ENCODE assay signal across 16 cellular contexts in the genomic region with DNA sequence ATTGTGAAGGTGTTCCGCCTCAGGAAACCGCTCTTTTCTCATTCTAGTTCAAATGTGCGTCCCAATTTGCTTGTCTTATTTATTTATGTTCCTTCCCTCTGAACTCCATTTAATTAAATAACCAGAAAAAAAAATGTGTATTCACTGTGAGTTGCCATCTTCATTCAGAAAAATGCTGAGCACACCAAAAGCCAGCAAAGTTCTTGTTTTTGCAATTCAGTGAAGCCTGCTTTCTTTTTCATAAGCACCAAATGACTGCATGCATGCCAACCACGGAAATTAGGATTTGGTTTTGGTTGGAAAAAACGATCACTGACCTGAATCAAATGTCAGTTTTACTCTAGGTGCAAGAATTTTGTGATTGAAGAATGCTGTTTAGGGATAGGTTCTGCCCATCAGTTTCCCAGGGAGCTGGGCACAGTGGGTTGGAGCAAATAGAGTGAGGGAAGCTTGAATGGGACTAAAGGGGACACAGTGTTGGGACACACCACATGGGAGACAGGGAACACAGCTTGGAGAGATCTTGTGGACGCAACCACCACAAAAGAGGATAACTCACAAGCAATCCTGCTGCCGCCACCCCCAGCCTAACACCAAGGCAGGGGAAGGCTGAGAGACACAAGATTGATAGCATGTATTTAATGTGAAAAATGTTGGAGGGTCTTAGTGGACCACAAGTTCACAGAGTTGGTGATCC.
A peak's percentile ranks its signal among the peaks of the same experiment; 100 is the strongest.
DNase-seq lines count a peak whose midpoint lies in the region; ATAC-seq, FAIRE-seq and TF ChIP-seq lines count a peak whose summit lies in the region.
"Had no signal": no experiment of that assay in that cellular context is flagged by ENCODE, and none has a peak within 500 bp of the region (broad histone marks: within the 10 kb centered on the region; RNA-seq: fewer than 3 reads in every experiment).

No MANE protein-coding gene starts in this region.

- TF ChIP-seq RAD21 in A549 (conservative IDR thresholded peaks at IDR 0.05 in 1 of 2, IDR thresholded peaks at IDR 0.05 in 1 of 2) (no peak), K562 (CRISPR knock-in tag; conservative IDR thresholded peaks at IDR 0.05 in 1 of 2, IDR thresholded peaks at IDR 0.05 in 1 of 2) (no peak)

- H3K9me2 ChIP-seq in OCI-LY7 (ENCODE audit: insufficient read depth, low read length): no peaks in the 10 kb centered on the region

- POLR2A ChIA-PET in A549 (lab: Yijun Ruan, JAX) (no interaction called here), K562 (lab: Yijun Ruan, JAX) (interaction anchor here (0.7 kb wide), 1 partner anchor 437 kb away, joined by 3 read pairs; no protein-coding TSS in a partner anchor), OCI-LY7 (lab: Charles Lee) (no interaction called here)

- H3K4me1 ChIP-seq in A549 (peaks cover 6% of the 10 kb centered on the region; the same call in 1 of the 3 replicates), BLaER1 (peaks cover 16% of the 10 kb centered on the region), K562 (replicated peaks in 1 of 2; ENCODE audit: control insufficient read depth in 2 of 2, insufficient read depth in 2 of 2, low read length in 2 of 2) (no peaks in the 10 kb centered on the region), OCI-LY7 (ENCODE audit: insufficient read depth, low read length, poor library complexity, severe bottlenecking) (no peaks in the 10 kb centered on the region)

- H3K27me3 Mint-ChIP-seq in nephron (ENCODE audit: low read depth): peaks cover 12% of the 10 kb centered on the region

- H3K27me3 ChIP-seq in BLaER1: no peaks in the 10 kb centered on the region
- H3K27me3 ChIP-seq in K562 (ENCODE audit: control insufficient read depth in 2 of 2, insufficient read depth in 2 of 2, low read length in 2 of 2): peaks cover 47 to 70% of the 10 kb centered on the region in 2 experiments

- H3K27ac ChIP-seq in A549 (no peak overlapping the region), BLaER1 (no peak overlapping the region), K562 (ENCODE audit: extremely low read depth, low read depth, low read length) (no peak overlapping the region), OCI-LY7 (ENCODE audit: low read depth, low read length, poor library complexity, severe bottlenecking) (no peak overlapping the region)
- H3K27ac ChIP-seq: SK-N-MC had no signal

- intact Hi-C loops in K562 (cut with micrococcal nuclease): no loop called here
- intact Hi-C loops in OCI-LY7 (cut with micrococcal nuclease; ENCODE audit: unreplicated experiment): no loop called here

- no peak overlapping the region for H3K4me2 ChIP-seq in A549
- H3K4me2 ChIP-seq in BLaER1: peak overlapping the region; percentile 61; the same call in 1 of the 2 replicates
- no peak overlapping the region for H3K4me2 ChIP-seq in K562 (ENCODE audit: insufficient read depth, low read length)
- H3K4me2 ChIP-seq in OCI-LY7 (ENCODE audit: low read length): no peak overlapping the region

- peaks cover 8% of the 10 kb centered on the region for H3K9me3 Mint-ChIP-seq in nephron

- TF ChIP-seq POLR2A in A549 (IDR thresholded peaks at IDR 0.05; ENCODE audit: low read length): no peak
- TF ChIP-seq POLR2A in K562 (conservative IDR thresholded peaks at IDR 0.05): no peak

- H3K79me2 ChIP-seq in K562 (ENCODE audit: control insufficient read depth, insufficient read depth, low read length): no peaks in the 10 kb centered on the region
- H3K79me2 ChIP-seq in OCI-LY7 (ENCODE audit: insufficient read depth, low read depth, low read length): no peaks in the 10 kb centered on the region

- H3K9ac ChIP-seq in BLaER1 (no peak overlapping the region), K562 (ENCODE audit: insufficient read depth in 1 of 2, low read depth in 2 of 2, low read length in 2 of 2) (no peak overlapping the region)

- H3K9me1 ChIP-seq in K562 (ENCODE audit: control insufficient read depth, insufficient read depth, low read length): no peaks in the 10 kb centered on the region

- in situ Hi-C loops in K562 (cut with MboI): no loop called here

- CTCF ChIA-PET in A549 (lab: Yijun Ruan, JAX): interaction anchor here (1.2 kb wide), 1 partner anchor 40 kb away, joined by 3 read pairs; no protein-coding TSS in a partner anchor
- CTCF ChIA-PET in K562 (lab: Yijun Ruan, JAX; ENCODE audit: low intra/inter-chr PET ratio): interaction anchor here (0.5 kb wide), 1 partner anchor 418 kb away, joined by 3 read pairs; no protein-coding TSS in a partner anchor
- CTCF ChIA-PET in OCI-LY7 (lab: Charles Lee; ENCODE audit: unreplicated experiment): no interaction called here

- 64% methylated on average over 7 of the region's 7 CpGs for WGBS in A549 (ENCODE audit: missing lambda C conversion rate)
- WGBS in K562 (ENCODE audit: insufficient coverage, low coverage, missing lambda C conversion rate): 4% methylated on average over 7 of the region's 7 CpGs

- H3K36me3 ChIP-seq in BLaER1: no peaks in the 10 kb centered on the region
- H3K36me3 ChIP-seq in K562 (ENCODE audit: control insufficient read depth, insufficient read depth, low read length): no peaks in the 10 kb centered on the region
- H3K36me3 ChIP-seq in OCI-LY7 (ENCODE audit: insufficient read depth, low read length): no peaks in the 10 kb centered on the region

- TF ChIP-seq EP300 in A549 (IDR thresholded peaks at IDR 0.05) (no peak), K562 (IDR thresholded peaks at IDR 0.05; ENCODE audit: low read length) (no peak)

- peaks cover 18% of the 10 kb centered on the region for H3K4me1 Mint-ChIP-seq in nephron

- DNase-seq in A549 (ENCODE audit: low read depth in 1 of 2, low spot score in 1 of 2) (no peak), K562 (ENCODE audit: extremely low read depth in 1 of 4, low spot score in 3 of 4) (no peak), SKM-1 (lab: John Stamatoyannopoulos, UW; ENCODE audit: unreplicated experiment) (no peak), OCI-LY7 (ENCODE audit: low spot score) (no peak)
- DNase-seq: C1 segment of cervical spinal cord, HCEC 1CT, KBM-7, NCI-H1048, NCI-H146, NCI-H2081 treated with DMSO at 0.1 percent for 48 hours, NCI-H526, PC-3 had no signal

- TF ChIP-seq CTCF in A549 (IDR thresholded peaks at IDR 0.05) (no peak), K562 (IDR thresholded peaks at IDR 0.05 in 2 of 3, conservative IDR thresholded peaks at IDR 0.05 in 1 of 3; ENCODE audit: insufficient read depth in 2 of 3, low read depth in 1 of 3, low read length in 3 of 3) (no peak), nephron (IDR thresholded peaks at IDR 0.05; ENCODE audit: unreplicated experiment in 3 of 3) (no peak), OCI-LY7 (conservative IDR thresholded peaks at IDR 0.05; ENCODE audit: low read length) (no peak)

- no peak overlapping the region for H3K4me3 Mint-ChIP-seq in nephron

- BruUV-seq in K562 (replicated peaks; lab: Mats Ljungman, UMichigan): no TSS peak
- BruUV-seq in OCI-LY7 (replicated peaks; lab: Mats Ljungman, UMichigan): no TSS peak

- H4K20me1 ChIP-seq in BLaER1 (no peaks in the 10 kb centered on the region), K562 (replicated peaks; ENCODE audit: control insufficient read depth, insufficient read depth, low read length) (no peaks in the 10 kb centered on the region), OCI-LY7 (ENCODE audit: insufficient read depth, low read length) (no peaks in the 10 kb centered on the region)

- H2AFZ ChIP-seq in K562 (ENCODE audit: low read depth, low read length) (no peak overlapping the region), OCI-LY7 (ENCODE audit: low read length) (no peak overlapping the region)

- FAIRE-seq in A549 (lab: Jason Lieb, UNC): no peak
- FAIRE-seq in K562 (lab: Jason Lieb, UNC): no peak

- H3K9me3 ChIP-seq in A549 (no peaks in the 10 kb centered on the region), BLaER1 (no peaks in the 10 kb centered on the region), K562 (replicated peaks; ENCODE audit: control insufficient read depth, insufficient read depth, low read depth, low read length) (no peaks in the 10 kb centered on the region), OCI-LY7 (ENCODE audit: low read length) (no peaks in the 10 kb centered on the region)

- H3K27ac Mint-ChIP-seq in nephron: peak overlapping the region; percentile 30 to 70 (median 51)

- H3K36me3 Mint-ChIP-seq in nephron (ENCODE audit: low read depth): no peaks in the 10 kb centered on the region

- H3K4me3 ChIP-seq in A549 (no peak overlapping the region), BLaER1 (no peak overlapping the region), K562 (no peak overlapping the region), OCI-LY7 (ENCODE audit: low read depth, low read length, poor library complexity, severe bottlenecking) (no peak overlapping the region)
- H3K4me3 ChIP-seq: SK-N-MC had no signal

- ATAC-seq in A549 (no peak), K562 (no peak), HG03196 (IDR thresholded peaks at IDR 0.05; ENCODE audit: unreplicated experiment) (no peak)
- ATAC-seq: PC-3 had no signal

TF ChIP-seq in A549, 52 proteins besides CTCF, POLR2A, EP300 and RAD21 (continues in another document):
- TF ChIP-seq CHD4 (IDR thresholded peaks at IDR 0.05; ENCODE audit: borderline replicate concordance) (no peak), RARB (CRISPR knock-in tag; IDR thresholded peaks at IDR 0.05) (no peak), PHF8 (IDR thresholded peaks at IDR 0.05; ENCODE audit: borderline replicate concordance, low read depth) (no peak), MAFK (IDR thresholded peaks at IDR 0.05; ENCODE audit: partially characterized antibody) (peak; percentile 49)
- TF ChIP-seq, protein P1, sequence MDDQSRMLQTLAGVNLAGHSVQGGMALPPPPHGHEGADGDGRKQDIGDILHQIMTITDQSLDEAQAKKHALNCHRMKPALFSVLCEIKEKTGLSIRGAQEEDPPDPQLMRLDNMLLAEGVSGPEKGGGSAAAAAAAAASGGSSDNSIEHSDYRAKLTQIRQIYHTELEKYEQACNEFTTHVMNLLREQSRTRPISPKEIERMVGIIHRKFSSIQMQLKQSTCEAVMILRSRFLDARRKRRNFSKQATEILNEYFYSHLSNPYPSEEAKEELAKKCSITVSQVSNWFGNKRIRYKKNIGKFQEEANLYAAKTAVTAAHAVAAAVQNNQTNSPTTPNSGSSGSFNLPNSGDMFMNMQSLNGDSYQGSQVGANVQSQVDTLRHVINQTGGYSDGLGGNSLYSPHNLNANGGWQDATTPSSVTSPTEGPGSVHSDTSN (IDR thresholded peaks at IDR 0.05): no peak

TF ChIP-seq in K562, 482 proteins besides CTCF, POLR2A, EP300 and RAD21:
- TF ChIP-seq ILF3 (IDR thresholded peaks at IDR 0.05; ENCODE audit: borderline replicate concordance) (no peak), MAFG (tag; conservative IDR thresholded peaks at IDR 0.05) (0 out of 2 replicates have a peak, but pooled peaks have one; percentile 11), ZNF316 (IDR thresholded peaks at IDR 0.05) (peak; percentile 34; the same call in 1 of the 2 replicates), HDAC2 (IDR thresholded peaks at IDR 0.05) (no peak)

Comparison
In these comparisons a context has a peak if more than half of its experiments do, and no peak if none do; other contexts are left out.
1. Of the 35 proteins assayed by ChIP-seq in both K562 and A549: peak only in K562: none; only in A549: MAFK; in both: none; in neither: 34.